In the genomic region with DNA sequence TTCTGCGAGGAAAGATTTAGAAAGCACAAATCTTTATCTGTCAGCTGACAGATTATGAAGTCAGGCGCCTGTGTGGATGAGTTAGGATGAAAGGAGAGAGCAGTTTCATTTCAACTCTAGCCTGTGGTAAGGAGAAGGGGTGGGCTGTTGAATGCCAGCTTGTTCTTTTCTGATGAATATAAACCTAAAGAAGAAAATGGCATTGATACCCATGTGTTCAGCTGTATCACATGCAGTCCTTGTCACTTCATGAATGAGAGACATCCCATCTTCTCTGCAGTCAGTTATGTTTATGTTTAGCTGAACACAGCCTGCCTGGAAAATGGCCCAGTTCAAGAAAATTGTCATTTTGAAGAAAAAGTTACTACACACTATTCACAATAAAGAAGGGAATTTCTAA, we compare ENCODE assay signal across 19 cellular contexts.
DNase-seq lines count a peak whose midpoint lies in the region; ATAC-seq and TF ChIP-seq lines count a peak whose summit lies in the region.
"Had no signal": no experiment of that assay in that cellular context is flagged by ENCODE, and none has a peak within 500 bp of the region (broad histone marks: within the 10 kb centered on the region; RNA-seq: fewer than 3 reads in every experiment).

No MANE protein-coding gene starts in this region.

- POLR2A ChIA-PET in activated CD8-positive, alpha-beta T cell treated with anti-CD3 and anti-CD28 coated beads for 36 hours (lab: Charles Lee): no interaction called here

- no peak for TF ChIP-seq CTCF in activated CD8-positive, alpha-beta T cell treated with anti-CD3 and anti-CD28 coated beads for 36 hours (IDR thresholded peaks at IDR 0.05)
- TF ChIP-seq CTCF in mammary epithelial cell (conservative IDR thresholded peaks at IDR 0.05 in 1 of 2, IDR thresholded peaks at IDR 0.05 in 1 of 2; ENCODE audit: extremely low read depth in 1 of 2, insufficient read depth in 1 of 2, low read depth in 1 of 2, low read length in 2 of 2): no peak

- intact Hi-C loops in activated naive CD4-positive, alpha-beta T cell treated with anti-CD3 and anti-CD28 coated beads for 36 hours (cut with micrococcal nuclease): loop anchor here (1.0 to 5.0 kb wide), 4 partner anchors 91 to 348 kb away; no protein-coding TSS in a partner anchor
- intact Hi-C loops in activated CD8-positive, alpha-beta T cell treated with anti-CD3 and anti-CD28 coated beads for 36 hours (cut with micrococcal nuclease): no loop called here
- intact Hi-C loops in mammary epithelial cell (cut with micrococcal nuclease): no loop called here

- no TSS peak for BruUV-seq in mammary epithelial cell (replicated peaks; lab: Mats Ljungman, UMichigan)

- no peaks in the 10 kb centered on the region for H3K36me3 Mint-ChIP-seq in activated naive CD4-positive, alpha-beta T cell treated with anti-CD3 and anti-CD28 coated beads for 36 hours (ENCODE audit: low read depth)
- no peaks in the 10 kb centered on the region for H3K36me3 Mint-ChIP-seq in activated CD8-positive, alpha-beta T cell treated with anti-CD3 and anti-CD28 coated beads for 36 hours (ENCODE audit: low read depth)
- no peaks in the 10 kb centered on the region for H3K36me3 Mint-ChIP-seq in stimulated activated naive CD8-positive, alpha-beta T cell treated with anti-CD3 and anti-CD28 coated beads, Interleukin-15, Interleukin-2, amounts not matched to agents 100 ng/mL and 50 ng/mL, for 24 hours (ENCODE audit: low read depth)
- H3K36me3 Mint-ChIP-seq: CD8-positive, alpha-beta T cell had no signal

- dilution Hi-C loops in mammary epithelial cell (cut with HindIII; ENCODE audit: low sequenced_read_pairs): no loop called here

- no peak overlapping the region for H2AFZ ChIP-seq in mammary epithelial cell (ENCODE audit: low read depth, low read length)

- H3K27ac Mint-ChIP-seq in activated naive CD4-positive, alpha-beta T cell treated with anti-CD3 and anti-CD28 coated beads for 36 hours: peak overlapping the region; percentile 44
- H3K27ac Mint-ChIP-seq in activated CD8-positive, alpha-beta T cell treated with anti-CD3 and anti-CD28 coated beads for 36 hours: peak overlapping the region; percentile 53
- peak overlapping the region; percentile 17 for H3K27ac Mint-ChIP-seq in stimulated activated naive CD8-positive, alpha-beta T cell treated with anti-CD3 and anti-CD28 coated beads, Interleukin-15, Interleukin-2, amounts not matched to agents 100 ng/mL and 50 ng/mL, for 24 hours
- H3K27ac Mint-ChIP-seq: CD8-positive, alpha-beta T cell had no signal

- H3K27ac ChIP-seq in mammary epithelial cell (ENCODE audit: insufficient read depth, low read depth, low read length): no peak overlapping the region
- H3K27ac ChIP-seq: right lobe of liver had no signal

- no peaks in the 10 kb centered on the region for H3K79me2 ChIP-seq in mammary epithelial cell (ENCODE audit: insufficient read depth, low read length)

- CTCF ChIA-PET in activated naive CD4-positive, alpha-beta T cell treated with anti-CD3 and anti-CD28 coated beads for 36 hours (lab: Charles Lee): interaction anchor here (0.9 kb wide), 1 partner anchor 12 kb away, joined by 3 read pairs; no protein-coding TSS in a partner anchor
- CTCF ChIA-PET in activated CD8-positive, alpha-beta T cell treated with anti-CD3 and anti-CD28 coated beads for 36 hours (lab: Charles Lee): interaction anchor here (1.1 kb wide), 1 partner anchor 19 kb away, joined by 3 read pairs; no protein-coding TSS in a partner anchor
- CTCF ChIA-PET in mammary epithelial cell (lab: Charles Lee; ENCODE audit: low non-redundant PET): no interaction called here

- no peaks in the 10 kb centered on the region for H3K9me3 Mint-ChIP-seq in activated naive CD4-positive, alpha-beta T cell treated with anti-CD3 and anti-CD28 coated beads for 36 hours
- H3K9me3 Mint-ChIP-seq in activated CD8-positive, alpha-beta T cell treated with anti-CD3 and anti-CD28 coated beads for 36 hours: no peaks in the 10 kb centered on the region
- no peaks in the 10 kb centered on the region for H3K9me3 Mint-ChIP-seq in stimulated activated naive CD8-positive, alpha-beta T cell treated with anti-CD3 and anti-CD28 coated beads, Interleukin-15, Interleukin-2, amounts not matched to agents 100 ng/mL and 50 ng/mL, for 24 hours
- H3K9me3 Mint-ChIP-seq: CD8-positive, alpha-beta T cell had no signal

- in situ Hi-C loops in mammary epithelial cell (cut with MboI; ENCODE audit: low sequenced_read_pairs in 2 of 2): no loop called here

- no peak overlapping the region for H3K4me3 ChIP-seq in mammary epithelial cell (replicated peaks in 1 of 3; ENCODE audit: insufficient read depth in 1 of 3, low read depth in 2 of 3, low read length in 3 of 3)
- H3K4me3 ChIP-seq: right lobe of liver had no signal

- WGBS in mammary epithelial cell (ENCODE audit: low coverage, missing lambda C conversion rate): 100% methylated on average over 2 of the region's 2 CpGs

- H3K4me3 Mint-ChIP-seq in activated naive CD4-positive, alpha-beta T cell treated with anti-CD3 and anti-CD28 coated beads for 36 hours: no peak overlapping the region
- H3K4me3 Mint-ChIP-seq in activated CD8-positive, alpha-beta T cell treated with anti-CD3 and anti-CD28 coated beads for 36 hours: no peak overlapping the region
- H3K4me3 Mint-ChIP-seq in stimulated activated naive CD8-positive, alpha-beta T cell treated with anti-CD3 and anti-CD28 coated beads, Interleukin-15, Interleukin-2, amounts not matched to agents 100 ng/mL and 50 ng/mL, for 24 hours: no peak overlapping the region
- H3K4me3 Mint-ChIP-seq: CD8-positive, alpha-beta T cell had no signal

- peaks cover 3% of the 10 kb centered on the region for H3K27me3 Mint-ChIP-seq in activated naive CD4-positive, alpha-beta T cell treated with anti-CD3 and anti-CD28 coated beads for 36 hours (ENCODE audit: low read depth)
- peaks cover 4% of the 10 kb centered on the region for H3K27me3 Mint-ChIP-seq in activated CD8-positive, alpha-beta T cell treated with anti-CD3 and anti-CD28 coated beads for 36 hours
- peaks cover 4% of the 10 kb centered on the region for H3K27me3 Mint-ChIP-seq in stimulated activated naive CD8-positive, alpha-beta T cell treated with anti-CD3 and anti-CD28 coated beads, Interleukin-15, Interleukin-2, amounts not matched to agents 100 ng/mL and 50 ng/mL, for 24 hours

- no peak overlapping the region for H3K4me2 ChIP-seq in mammary epithelial cell (ENCODE audit: insufficient read depth, low read depth, low read length)

- H3K4me1 Mint-ChIP-seq in activated naive CD4-positive, alpha-beta T cell treated with anti-CD3 and anti-CD28 coated beads for 36 hours (ENCODE audit: low read depth): peaks cover 14% of the 10 kb centered on the region
- H3K4me1 Mint-ChIP-seq in activated CD8-positive, alpha-beta T cell treated with anti-CD3 and anti-CD28 coated beads for 36 hours (ENCODE audit: low read depth): peaks cover 20% of the 10 kb centered on the region
- H3K4me1 Mint-ChIP-seq in stimulated activated naive CD8-positive, alpha-beta T cell treated with anti-CD3 and anti-CD28 coated beads, Interleukin-15, Interleukin-2, amounts not matched to agents 100 ng/mL and 50 ng/mL, for 24 hours (ENCODE audit: low read depth): peaks cover 17% of the 10 kb centered on the region

- no peaks in the 10 kb centered on the region for H3K36me3 ChIP-seq in mammary epithelial cell (ENCODE audit: insufficient read depth, low read length)
- H3K36me3 ChIP-seq: right lobe of liver had no signal

- no peaks in the 10 kb centered on the region for H3K4me1 ChIP-seq in mammary epithelial cell (ENCODE audit: insufficient read depth, low read length)
- H3K4me1 ChIP-seq: right lobe of liver had no signal

- H3K9ac ChIP-seq in mammary epithelial cell (ENCODE audit: insufficient read depth, low read length): no peak overlapping the region

- H4K20me1 ChIP-seq in mammary epithelial cell (ENCODE audit: insufficient read depth, low read length): no peaks in the 10 kb centered on the region

- peaks cover 2% of the 10 kb centered on the region for H3K27me3 ChIP-seq in mammary epithelial cell (ENCODE audit: insufficient read depth, low read length)
- H3K27me3 ChIP-seq: right lobe of liver had no signal

- peak; percentile 39 for ATAC-seq in HG02759 (IDR thresholded peaks at IDR 0.05; ENCODE audit: unreplicated experiment)
- ATAC-seq in activated CD8-positive, alpha-beta T cell treated with anti-CD3 and anti-CD28 coated beads for 36 hours: peak; percentile 77
- ATAC-seq: CD8-positive, alpha-beta T cell; left ventricle myocardium superior; right lobe of liver had no signal

- H3K9me3 ChIP-seq in mammary epithelial cell (replicated peaks; ENCODE audit: insufficient read depth, low read length): no peaks in the 10 kb centered on the region
- H3K9me3 ChIP-seq: right lobe of liver had no signal

- peak; percentile 9 for DNase-seq in activated naive CD4-positive, alpha-beta T cell treated with anti-CD3 and anti-CD28 coated beads for 36 hours
- DNase-seq in activated naive CD4-positive, alpha-beta T cell treated with Interleukin-2 at 50 U/mL for 16 hours: no peak
- DNase-seq in activated CD8-positive, alpha-beta T cell treated with anti-CD3 and anti-CD28 coated beads for 36 hours: peak; percentile 7
- DNase-seq in mammary epithelial cell (no peak), cerebellar nuclear complex (lab: John Stamatoyannopoulos, UW) (no peak), NCI-H1436 treated with DMSO at 0.1 percent for 48 hours (lab: John Stamatoyannopoulos, UW) (no peak)
- DNase-seq: activated CD4-positive, alpha-beta T cell treated with anti-CD3 and anti-CD28 coated beads for 1 hour; anterior cingulate cortex; CD8-positive, alpha-beta T cell; effector memory CD4-positive, alpha-beta T cell; head of caudate nucleus; left ventricle myocardium superior; NCI-H187 treated with DMSO at 0.1 percent for 48 hours; NCI-H446; right lobe of liver; SIG-M5; stimulated activated CD4-positive, alpha-beta T cell treated with anti-CD3 and anti-CD28 coated beads, Interleukin-1b, Interleukin-23, amount 100 ng/mL, for 48 hours had no signal

Comparison
In these comparisons a context has a peak if more than half of its experiments do, and no peak if none do; other contexts are left out.
1. DNase-seq: peak in activated naive CD4-positive, alpha-beta T cell treated with anti-CD3 and anti-CD28 coated beads for 36 hours (single experiment) and activated CD8-positive, alpha-beta T cell treated with anti-CD3 and anti-CD28 coated beads for 36 hours (single experiment); none in activated naive CD4-positive, alpha-beta T cell treated with Interleukin-2 at 50 U/mL for 16 hours (single experiment), mammary epithelial cell (single experiment), cerebellar nuclear complex (0 of 2) and NCI-H1436 treated with DMSO at 0.1 percent for 48 hours (single experiment).
2. Peak in every context shown above with its lines, with median percentiles within 50 percentile points of each other: H3K27ac Mint-ChIP-seq.